9 cellular contexts compared by ENCODE assay signal in genomic region chr11:46294365-46295309, GRCh38. TPM values are rescaled to one million over a fixed set of nuclear protein-coding genes. Genes with fewer than 3 reads are reported as not detected.
DNase-seq lines count a peak whose midpoint lies in the region; ATAC-seq and TF ChIP-seq lines count a peak whose summit lies in the region.
"Had no signal": no experiment of that assay in that cellular context is flagged by ENCODE, and none has a peak within 500 bp of the region (broad histone marks: within the 10 kb centered on the region; RNA-seq: fewer than 3 reads in every experiment).

No MANE protein-coding gene starts in this region.

- peaks cover 4 to 11% (median 9%) of the 10 kb centered on the region in 3 donors for H3K4me1 Mint-ChIP-seq in naive B cell

- peak overlapping the region; percentile 41 to 83 (median 74) for H3K4me3 Mint-ChIP-seq in naive B cell

- H3K79me2 ChIP-seq in KMS-11 (ENCODE audit: insufficient read depth, low read depth): no peaks in the 10 kb centered on the region

- peak overlapping the region; percentile 94 for H3K4me2 ChIP-seq in BLaER1
- peak overlapping the region; percentile 66; the same call in 1 of the 2 replicates for H3K4me2 ChIP-seq in KMS-11

- H3K9me3 ChIP-seq in BLaER1: no peaks in the 10 kb centered on the region
- H3K9me3 ChIP-seq in duodenal mucosa (ENCODE audit: control insufficient read depth in 1 of 2, low read length in 2 of 2): no peaks in the 10 kb centered on the region

- H3K36me3 Mint-ChIP-seq in naive B cell: no peaks in the 10 kb centered on the region

- H3K27ac Mint-ChIP-seq in naive B cell: no peak overlapping the region

- H2AFZ ChIP-seq in KMS-11 (ENCODE audit: low read depth): peak overlapping the region; percentile 57

- no peak for TF ChIP-seq CTCF in KMS-11 (conservative IDR thresholded peaks at IDR 0.05; ENCODE audit: low read depth, low read length)

- H3K4me1 ChIP-seq in BLaER1: peaks cover 12% of the 10 kb centered on the region
- H3K4me1 ChIP-seq in KMS-11 (ENCODE audit: low read depth, poor library complexity, severe bottlenecking): peaks cover 4% of the 10 kb centered on the region
- H3K4me1 ChIP-seq in duodenal mucosa (ENCODE audit: control insufficient read depth in 1 of 2, insufficient read depth in 2 of 2, low read length in 2 of 2): peaks cover 25 to 38% of the 10 kb centered on the region in 2 donors

- no peaks in the 10 kb centered on the region for H3K36me3 ChIP-seq in BLaER1
- no peaks in the 10 kb centered on the region for H3K36me3 ChIP-seq in KMS-11 (ENCODE audit: insufficient read depth)
- peaks cover 0 to 6% of the 10 kb centered on the region in 2 donors for H3K36me3 ChIP-seq in duodenal mucosa (ENCODE audit: control insufficient read depth in 1 of 2, insufficient read depth in 2 of 2, low read length in 2 of 2)

- ATAC-seq in naive B cell (ENCODE audit: low read depth in 2 of 2) (peak in 1 of 2 donors; percentile 19), HG02642 (IDR thresholded peaks at IDR 0.05; ENCODE audit: poor library complexity, unreplicated experiment) (no peak)

- H3K27me3 ChIP-seq in BLaER1: peaks cover 8% of the 10 kb centered on the region
- H3K27me3 ChIP-seq in KMS-11 (ENCODE audit: insufficient read depth, low read depth): peaks cover 3% of the 10 kb centered on the region; the same call in 1 of the 2 replicates
- peaks cover 0 to 6% of the 10 kb centered on the region in 2 donors for H3K27me3 ChIP-seq in duodenal mucosa (ENCODE audit: control insufficient read depth in 1 of 2, insufficient read depth in 2 of 2, low read length in 2 of 2)

- no peak for DNase-seq in naive B cell
- DNase-seq in D341Med (ENCODE audit: low spot score): no peak
- no peak for DNase-seq in NCI-H1105 treated with DMSO at 0.1 percent for 48 hours (lab: John Stamatoyannopoulos, UW)
- DNase-seq in stimulated activated CD4-positive, alpha-beta T cell treated with anti-CD3 and anti-CD28 coated beads, Interleukin-4, amount 100 ng/mL, for 24 hours: no peak

- H3K27me3 Mint-ChIP-seq in naive B cell: peaks cover 14 to 69% (median 65%) of the 10 kb centered on the region in 3 donors

- H3K9me3 Mint-ChIP-seq in naive B cell: peaks cover 0 to 2% (median 0%) of the 10 kb centered on the region in 7 donors

- no peaks in the 10 kb centered on the region for H4K20me1 ChIP-seq in BLaER1
- H4K20me1 ChIP-seq in KMS-11 (ENCODE audit: insufficient read depth): no peaks in the 10 kb centered on the region

- 0 out of 2 replicates have a peak overlapping the region, but pooled peaks have one; percentile 49 for H3K9ac ChIP-seq in BLaER1
- no peak overlapping the region for H3K9ac ChIP-seq in KMS-11
- H3K9ac ChIP-seq in duodenal mucosa (ENCODE audit: low read depth in 1 of 2, low read length in 2 of 2): no peak overlapping the region

- H3K4me3 ChIP-seq in BLaER1 (peak overlapping the region; percentile 63), KMS-11 (IDR thresholded peaks at IDR 0.05; ENCODE audit: insufficient read depth, low read depth, low read length) (no peak overlapping the region), duodenal mucosa (ENCODE audit: low read depth in 1 of 2, low read length in 2 of 2) (peak overlapping the region; percentile 16 to 70)

- no peak overlapping the region for H3K27ac ChIP-seq in BLaER1
- no peak overlapping the region for H3K27ac ChIP-seq in KMS-11
- H3K27ac ChIP-seq in duodenal mucosa (ENCODE audit: low read depth, low read length): no peak overlapping the region
- H3K27ac ChIP-seq: HL-60 had no signal

RNA-seq across cellular contexts. Expression of gene CREB3L1, which starts 17.2 kb away (rescaled TPM):
- not detected for polyA plus RNA-seq in naive B cell (ENCODE audit: low read depth in 6 of 6)

RNA-seq across cellular contexts. Expression of gene DGKZ, which starts 52.6 kb away (rescaled TPM):
- 10 to 100 TPM in 1 of 6 donors, 1 to 10 TPM in 5; 2.5 to 13.7 (median 7.9) TPM for polyA plus RNA-seq in naive B cell (ENCODE audit: low read depth in 6 of 6)
